In the genomic region with DNA sequence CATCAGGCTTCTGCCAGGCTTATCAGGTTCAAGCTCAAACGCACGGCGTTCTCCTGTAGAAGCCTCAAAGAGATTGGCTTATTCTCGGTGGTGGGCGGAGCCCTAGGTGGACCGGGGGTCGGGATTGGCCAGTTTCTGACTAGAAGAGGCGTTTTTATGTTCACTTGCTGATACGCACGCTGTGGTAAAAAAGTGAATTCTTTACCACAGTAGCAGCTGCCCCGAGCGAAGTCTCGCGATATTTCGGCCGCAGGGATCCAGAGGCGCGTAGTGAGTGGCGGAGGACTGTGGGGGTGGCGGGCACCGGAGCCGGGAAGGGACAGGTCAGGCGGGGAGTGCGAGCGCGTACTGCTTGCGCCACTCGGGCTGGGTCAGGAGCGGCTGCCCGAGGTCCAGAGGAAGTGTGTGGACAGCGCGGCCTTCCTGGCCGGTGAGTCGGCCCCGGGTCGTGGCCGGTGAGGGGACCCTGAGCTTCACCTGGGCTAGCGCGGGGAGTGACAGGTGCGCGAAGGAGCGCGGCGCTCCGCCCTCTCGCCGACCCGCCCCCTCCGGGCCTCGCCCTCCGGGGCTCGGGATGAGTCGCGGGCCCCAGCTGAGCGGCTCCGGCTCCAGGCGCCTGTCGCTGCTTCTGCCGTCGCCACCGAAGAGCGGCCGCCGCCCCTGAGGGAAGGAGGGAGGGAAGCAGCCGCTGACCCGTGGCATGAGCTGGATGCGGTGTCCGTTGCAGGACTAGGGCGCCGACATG, we compare ENCODE assay signal across 1 cellular context.
TF ChIP-seq lines count a peak whose summit lies in the region.

A gene with protein sequence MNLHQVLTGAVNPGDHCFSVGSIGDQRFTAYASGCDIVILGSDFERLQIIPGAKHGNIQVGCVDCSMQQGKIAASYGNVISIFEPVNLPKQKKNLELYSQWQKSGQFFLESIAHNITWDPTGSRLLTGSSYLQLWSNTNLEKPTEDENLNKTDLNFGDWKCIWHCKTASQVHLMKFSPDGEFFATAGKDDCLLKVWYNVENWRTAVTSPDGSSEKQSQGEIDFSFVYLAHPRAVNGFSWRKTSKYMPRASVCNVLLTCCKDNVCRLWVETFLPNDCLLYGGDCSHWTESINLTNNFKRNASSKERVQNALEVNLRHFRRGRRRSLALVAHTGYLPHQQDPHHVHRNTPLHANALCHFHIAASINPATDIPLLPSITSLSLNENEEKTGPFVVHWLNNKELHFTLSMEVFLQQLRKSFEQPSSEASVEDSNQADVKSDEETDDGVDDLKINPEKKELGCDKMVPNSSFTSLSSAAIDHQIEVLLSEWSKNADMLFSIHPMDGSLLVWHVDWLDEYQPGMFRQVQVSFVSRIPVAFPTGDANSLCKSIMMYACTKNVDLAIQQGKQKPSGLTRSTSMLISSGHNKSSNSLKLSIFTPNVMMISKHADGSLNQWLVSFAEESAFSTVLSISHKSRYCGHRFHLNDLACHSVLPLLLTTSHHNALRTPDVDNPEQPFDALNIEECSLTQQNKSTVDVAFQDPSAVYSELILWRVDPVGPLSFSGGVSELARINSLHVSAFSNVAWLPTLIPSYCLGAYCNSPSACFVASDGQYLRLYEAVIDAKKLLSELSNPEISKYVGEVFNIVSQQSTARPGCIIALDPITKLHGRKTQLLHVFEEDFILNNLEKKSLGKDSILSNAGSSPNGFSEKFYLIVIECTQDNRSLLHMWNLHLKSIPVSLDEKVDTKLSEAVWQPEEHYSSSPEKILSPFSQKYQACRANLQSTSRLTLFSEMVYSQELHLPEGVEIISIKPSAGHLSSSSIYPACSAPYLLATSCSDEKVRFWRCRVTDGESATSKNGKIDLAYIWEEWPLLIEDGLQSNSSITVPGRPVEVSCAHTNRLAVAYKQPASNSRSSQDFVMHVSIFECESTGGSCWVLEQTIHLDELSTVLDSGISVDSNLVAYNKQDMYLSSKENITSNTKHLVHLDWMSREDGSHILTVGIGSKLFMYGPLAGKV (N-terminal part only) (plus strand): TSS at position 260 of the 745 bp plus-strand sequence. CDS start 483 bp downstream, at position 743.

TF ChIP-seq in K562, 482 proteins besides CTCF, POLR2A, EP300 and RAD21 (continued from another document and continues in another):
- TF ChIP-seq, protein P1, sequence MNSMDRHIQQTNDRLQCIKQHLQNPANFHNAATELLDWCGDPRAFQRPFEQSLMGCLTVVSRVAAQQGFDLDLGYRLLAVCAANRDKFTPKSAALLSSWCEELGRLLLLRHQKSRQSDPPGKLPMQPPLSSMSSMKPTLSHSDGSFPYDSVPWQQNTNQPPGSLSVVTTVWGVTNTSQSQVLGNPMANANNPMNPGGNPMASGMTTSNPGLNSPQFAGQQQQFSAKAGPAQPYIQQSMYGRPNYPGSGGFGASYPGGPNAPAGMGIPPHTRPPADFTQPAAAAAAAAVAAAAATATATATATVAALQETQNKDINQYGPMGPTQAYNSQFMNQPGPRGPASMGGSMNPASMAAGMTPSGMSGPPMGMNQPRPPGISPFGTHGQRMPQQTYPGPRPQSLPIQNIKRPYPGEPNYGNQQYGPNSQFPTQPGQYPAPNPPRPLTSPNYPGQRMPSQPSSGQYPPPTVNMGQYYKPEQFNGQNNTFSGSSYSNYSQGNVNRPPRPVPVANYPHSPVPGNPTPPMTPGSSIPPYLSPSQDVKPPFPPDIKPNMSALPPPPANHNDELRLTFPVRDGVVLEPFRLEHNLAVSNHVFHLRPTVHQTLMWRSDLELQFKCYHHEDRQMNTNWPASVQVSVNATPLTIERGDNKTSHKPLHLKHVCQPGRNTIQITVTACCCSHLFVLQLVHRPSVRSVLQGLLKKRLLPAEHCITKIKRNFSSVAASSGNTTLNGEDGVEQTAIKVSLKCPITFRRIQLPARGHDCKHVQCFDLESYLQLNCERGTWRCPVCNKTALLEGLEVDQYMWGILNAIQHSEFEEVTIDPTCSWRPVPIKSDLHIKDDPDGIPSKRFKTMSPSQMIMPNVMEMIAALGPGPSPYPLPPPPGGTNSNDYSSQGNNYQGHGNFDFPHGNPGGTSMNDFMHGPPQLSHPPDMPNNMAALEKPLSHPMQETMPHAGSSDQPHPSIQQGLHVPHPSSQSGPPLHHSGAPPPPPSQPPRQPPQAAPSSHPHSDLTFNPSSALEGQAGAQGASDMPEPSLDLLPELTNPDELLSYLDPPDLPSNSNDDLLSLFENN (IDR thresholded peaks at IDR 0.05; ENCODE audit: low read depth in 2 of 2, low read length in 2 of 2): no peak
- TF ChIP-seq, protein P2, sequence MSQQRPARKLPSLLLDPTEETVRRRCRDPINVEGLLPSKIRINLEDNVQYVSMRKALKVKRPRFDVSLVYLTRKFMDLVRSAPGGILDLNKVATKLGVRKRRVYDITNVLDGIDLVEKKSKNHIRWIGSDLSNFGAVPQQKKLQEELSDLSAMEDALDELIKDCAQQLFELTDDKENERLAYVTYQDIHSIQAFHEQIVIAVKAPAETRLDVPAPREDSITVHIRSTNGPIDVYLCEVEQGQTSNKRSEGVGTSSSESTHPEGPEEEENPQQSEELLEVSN (IDR thresholded peaks at IDR 0.05; ENCODE audit: borderline replicate concordance in 1 of 2, extremely low read depth in 1 of 2, insufficient read depth in 1 of 2, insufficient read length in 1 of 2, low read depth in 1 of 2, low read length in 1 of 2, poor library complexity in 1 of 2, severe bottlenecking in 1 of 2): peak; percentile 49 to 68
- no peak for TF ChIP-seq KHSRP (IDR thresholded peaks at IDR 0.05)
- TF ChIP-seq EHMT2 (IDR thresholded peaks at IDR 0.05): no peak
- TF ChIP-seq FOXJ3 (CRISPR knock-in tag; IDR thresholded peaks at IDR 0.05): no peak
- TF ChIP-seq ZHX1 (conservative IDR thresholded peaks at IDR 0.05; ENCODE audit: low read length): peak; percentile 40; the same call in 1 of the 2 replicates
- TF ChIP-seq ZNF609 (CRISPR knock-in tag; IDR thresholded peaks at IDR 0.05; ENCODE audit: borderline replicate concordance): peak; percentile 83; the same call in 1 of the 2 replicates
- TF ChIP-seq TARDBP (IDR thresholded peaks at IDR 0.05): peak; percentile 77; the same call in 1 of the 2 replicates
- TF ChIP-seq, protein P3, sequence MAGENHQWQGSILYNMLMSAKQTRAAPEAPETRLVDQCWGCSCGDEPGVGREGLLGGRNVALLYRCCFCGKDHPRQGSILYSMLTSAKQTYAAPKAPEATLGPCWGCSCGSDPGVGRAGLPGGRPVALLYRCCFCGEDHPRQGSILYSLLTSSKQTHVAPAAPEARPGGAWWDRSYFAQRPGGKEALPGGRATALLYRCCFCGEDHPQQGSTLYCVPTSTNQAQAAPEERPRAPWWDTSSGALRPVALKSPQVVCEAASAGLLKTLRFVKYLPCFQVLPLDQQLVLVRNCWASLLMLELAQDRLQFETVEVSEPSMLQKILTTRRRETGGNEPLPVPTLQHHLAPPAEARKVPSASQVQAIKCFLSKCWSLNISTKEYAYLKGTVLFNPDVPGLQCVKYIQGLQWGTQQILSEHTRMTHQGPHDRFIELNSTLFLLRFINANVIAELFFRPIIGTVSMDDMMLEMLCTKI (IDR thresholded peaks at IDR 0.05; ENCODE audit: partially characterized antibody): no peak
- TF ChIP-seq HDAC3 (IDR thresholded peaks at IDR 0.05; ENCODE audit: borderline replicate concordance, partially characterized antibody): peak; percentile 59
- no peak for TF ChIP-seq MEF2A (IDR thresholded peaks at IDR 0.05; ENCODE audit: control insufficient read depth, low read depth, low read length)
- no peak for TF ChIP-seq CBX3 (IDR thresholded peaks at IDR 0.05; ENCODE audit: borderline replicate concordance in 1 of 2, low read length in 2 of 2)
- peak in 1 of 2 experiments; percentile 93; a peak in 1 of 4 replicates for TF ChIP-seq HDAC1 (IDR thresholded peaks at IDR 0.05)
- TF ChIP-seq BCOR (IDR thresholded peaks at IDR 0.05): no peak
- TF ChIP-seq ZNF282 (CRISPR knock-in tag; IDR thresholded peaks at IDR 0.05): no peak
- no peak for TF ChIP-seq ZNF121 (CRISPR knock-in tag; conservative IDR thresholded peaks at IDR 0.05)
- no peak for TF ChIP-seq GTF2A2 (tag; IDR thresholded peaks at IDR 0.05)
- TF ChIP-seq ZFPM2 (CRISPR knock-in tag; IDR thresholded peaks at IDR 0.05): no peak
- TF ChIP-seq, protein P4, sequence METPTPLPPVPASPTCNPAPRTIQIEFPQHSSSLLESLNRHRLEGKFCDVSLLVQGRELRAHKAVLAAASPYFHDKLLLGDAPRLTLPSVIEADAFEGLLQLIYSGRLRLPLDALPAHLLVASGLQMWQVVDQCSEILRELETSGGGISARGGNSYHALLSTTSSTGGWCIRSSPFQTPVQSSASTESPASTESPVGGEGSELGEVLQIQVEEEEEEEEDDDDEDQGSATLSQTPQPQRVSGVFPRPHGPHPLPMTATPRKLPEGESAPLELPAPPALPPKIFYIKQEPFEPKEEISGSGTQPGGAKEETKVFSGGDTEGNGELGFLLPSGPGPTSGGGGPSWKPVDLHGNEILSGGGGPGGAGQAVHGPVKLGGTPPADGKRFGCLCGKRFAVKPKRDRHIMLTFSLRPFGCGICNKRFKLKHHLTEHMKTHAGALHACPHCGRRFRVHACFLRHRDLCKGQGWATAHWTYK (CRISPR knock-in tag; IDR thresholded peaks at IDR 0.05): 0 out of 2 replicates have a peak, but pooled peaks have one; percentile 45
- no peak for TF ChIP-seq TCF15 (CRISPR knock-in tag; IDR thresholded peaks at IDR 0.05)
- no peak for TF ChIP-seq POLR2AphosphoS2 (IDR thresholded peaks at IDR 0.05; ENCODE audit: low read length)
- no peak for TF ChIP-seq RBM17 (IDR thresholded peaks at IDR 0.05; ENCODE audit: borderline replicate concordance, low read depth, low read length)
- TF ChIP-seq, protein P5, sequence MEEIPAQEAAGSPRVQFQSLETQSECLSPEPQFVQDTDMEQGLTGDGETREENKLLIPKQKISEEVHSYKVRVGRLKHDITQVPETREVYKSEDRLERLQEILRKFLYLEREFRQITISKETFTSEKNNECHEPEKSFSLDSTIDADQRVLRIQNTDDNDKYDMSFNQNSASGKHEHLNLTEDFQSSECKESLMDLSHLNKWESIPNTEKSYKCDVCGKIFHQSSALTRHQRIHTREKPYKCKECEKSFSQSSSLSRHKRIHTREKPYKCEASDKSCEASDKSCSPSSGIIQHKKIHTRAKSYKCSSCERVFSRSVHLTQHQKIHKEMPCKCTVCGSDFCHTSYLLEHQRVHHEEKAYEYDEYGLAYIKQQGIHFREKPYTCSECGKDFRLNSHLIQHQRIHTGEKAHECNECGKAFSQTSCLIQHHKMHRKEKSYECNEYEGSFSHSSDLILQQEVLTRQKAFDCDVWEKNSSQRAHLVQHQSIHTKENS (CRISPR knock-in tag; IDR thresholded peaks at IDR 0.05): no peak
- TF ChIP-seq NUFIP1 (IDR thresholded peaks at IDR 0.05; ENCODE audit: partially characterized antibody): no peak
- peak; percentile 82; the same call in 1 of the 2 replicates for TF ChIP-seq CBFB (CRISPR knock-in tag; IDR thresholded peaks at IDR 0.05)
